Comparison of ENCODE assay signal across 10 cellular contexts in the genomic region with DNA sequence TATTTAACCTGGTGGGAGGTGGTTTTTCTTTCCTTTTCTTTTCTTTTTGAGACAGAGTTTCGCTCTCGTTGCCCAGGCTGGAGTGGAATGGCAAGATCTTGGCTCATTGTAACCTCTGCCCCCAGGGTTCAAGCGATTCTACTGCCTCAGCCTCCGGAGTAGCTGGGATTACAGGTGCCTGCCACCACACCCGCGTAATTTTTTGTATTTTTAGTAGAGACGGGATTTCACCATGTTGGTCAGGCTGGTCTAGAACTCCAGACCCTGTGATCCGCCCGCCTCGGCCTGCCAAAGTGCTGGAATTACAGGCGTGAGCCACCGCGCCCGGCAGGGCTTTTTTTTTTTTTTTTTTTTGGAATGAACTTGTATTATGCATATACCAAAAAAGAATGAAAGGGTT. TPM values are rescaled to one million over a fixed set of nuclear protein-coding genes. Genes with fewer than 3 reads are reported as not detected.
A peak's percentile ranks its signal among the peaks of the same experiment; 100 is the strongest.
DNase-seq lines count a peak whose midpoint lies in the region; ATAC-seq and TF ChIP-seq lines count a peak whose summit lies in the region.
"Not testable (repeated sequence)": the region's sequence is repeated elsewhere in the genome, so short reads cannot be mapped to it uniquely, and the experiment has no call there.
"Had no signal": no experiment of that assay in that cellular context is flagged by ENCODE, and none has a peak within 500 bp of the region (broad histone marks: within the 10 kb centered on the region; RNA-seq: fewer than 3 reads in every experiment).

No MANE protein-coding gene starts in this region.

- peaks cover 43% of the 10 kb centered on the region for H3K4me1 Mint-ChIP-seq in CD4-positive, alpha-beta T cell (ENCODE audit: low read depth)
- H3K4me1 Mint-ChIP-seq in activated naive CD4-positive, alpha-beta T cell treated with anti-CD3 and anti-CD28 coated beads, Interleukin-2, amount 50 U/mL, for 24 hours = peaks cover 48% of the 10 kb centered on the region
- peaks cover 11 to 33% of the 10 kb centered on the region in 2 donors for H3K4me1 Mint-ChIP-seq in effector memory CD8-positive, alpha-beta T cell (ENCODE audit: low read depth in 2 of 2)
- H3K4me1 Mint-ChIP-seq in neural progenitor cell = peaks cover 27% of the 10 kb centered on the region

- H3K4me1 ChIP-seq in HUES48 (ENCODE audit: control insufficient read depth, insufficient read depth, low read length); SK-N-SH (ENCODE audit: control insufficient read depth in 1 of 2, insufficient read depth in 2 of 2, low read depth in 1 of 2, low read length in 1 of 2); iPS-18a (ENCODE audit: control insufficient read depth, low read depth, low read length); neural progenitor cell: not testable (repeated sequence)
- H3K4me1 ChIP-seq in thoracic aorta (ENCODE audit: control insufficient read depth in 1 of 2, low read depth in 2 of 2) = peaks cover 13 to 25% of the 10 kb centered on the region in 2 donors

- H3K36me3 Mint-ChIP-seq in CD4-positive, alpha-beta T cell (ENCODE audit: low read depth) = peaks cover 16% of the 10 kb centered on the region
- not testable (repeated sequence) for H3K36me3 Mint-ChIP-seq in activated naive CD4-positive, alpha-beta T cell treated with anti-CD3 and anti-CD28 coated beads, Interleukin-2, amount 50 U/mL, for 24 hours; neural progenitor cell
- H3K36me3 Mint-ChIP-seq in effector memory CD8-positive, alpha-beta T cell (ENCODE audit: insufficient read depth) = peaks cover 23% of the 10 kb centered on the region

- H3F3A ChIP-seq in SK-N-SH (replicated peaks; ENCODE audit: insufficient read depth) = not testable (repeated sequence)
- H3F3A ChIP-seq in neural progenitor cell (ENCODE audit: low read depth) = peaks cover 27% of the 10 kb centered on the region

- not testable (repeated sequence) for H3K9me3 ChIP-seq in CD4-positive, alpha-beta T cell (ENCODE audit: control insufficient read depth, low read length); HUES48 (ENCODE audit: control insufficient read depth, insufficient read depth, low read length); SK-N-SH; iPS-18a (ENCODE audit: control insufficient read depth, low read depth, low read length); neural progenitor cell (ENCODE audit: low read depth); thoracic aorta

- H3K27me3 Mint-ChIP-seq in CD4-positive, alpha-beta T cell; activated naive CD4-positive, alpha-beta T cell treated with anti-CD3 and anti-CD28 coated beads, Interleukin-2, amount 50 U/mL, for 24 hours; effector memory CD8-positive, alpha-beta T cell: not testable (repeated sequence)
- peaks cover 11% of the 10 kb centered on the region for H3K27me3 Mint-ChIP-seq in neural progenitor cell (ENCODE audit: insufficient read depth, low read depth)

- 52% methylated on average over 14 of the region's 14 CpGs for WGBS in SK-N-SH (ENCODE audit: low lambda C conversion rate)

- H3K4me3 ChIP-seq in HUES48 (ENCODE audit: low read depth, low read length) (peak overlapping the region; percentile 77), SK-N-SH (ENCODE audit: low read depth in 2 of 2, low read length in 1 of 2) (peak overlapping the region; percentile 69 to 94), iPS-18a (ENCODE audit: low read length) (peak overlapping the region; percentile 68), neural progenitor cell (peak overlapping the region; percentile 72), thoracic aorta (peak overlapping the region; percentile 90)

- H3K9me2 ChIP-seq in SK-N-SH = not testable (repeated sequence)

- not testable (repeated sequence) for H3K27me3 ChIP-seq in CD4-positive, alpha-beta T cell (ENCODE audit: control insufficient read depth, insufficient read depth, low read length); HUES48 (ENCODE audit: control insufficient read depth, insufficient read depth, low read length); SK-N-SH (ENCODE audit: insufficient read depth); iPS-18a (ENCODE audit: control insufficient read depth, insufficient read depth, low read length); neural progenitor cell; thoracic aorta (replicated peaks; ENCODE audit: insufficient read depth)

- H3K9ac ChIP-seq in HUES48 (ENCODE audit: low read depth, low read length) = not testable (repeated sequence)
- peak overlapping the region; percentile 89 for H3K9ac ChIP-seq in SK-N-SH
- H3K9ac ChIP-seq in iPS-18a (ENCODE audit: low read length) = peak overlapping the region; percentile 86
- H3K9ac ChIP-seq in neural progenitor cell = peak overlapping the region; percentile 47

- H3K9me3 Mint-ChIP-seq in CD4-positive, alpha-beta T cell; activated naive CD4-positive, alpha-beta T cell treated with anti-CD3 and anti-CD28 coated beads, Interleukin-2, amount 50 U/mL, for 24 hours; effector memory CD8-positive, alpha-beta T cell; neural progenitor cell: not testable (repeated sequence)

- peak overlapping the region; percentile 77; the same call in 1 of the 2 replicates for H2AFZ ChIP-seq in SK-N-SH (ENCODE audit: low read depth)
- not testable (repeated sequence) for H2AFZ ChIP-seq in neural progenitor cell (replicated peaks)

- ATAC-seq in CD4-positive, alpha-beta T cell (ENCODE audit: poor library complexity); effector memory CD8-positive, alpha-beta T cell (replicated peaks); thoracic aorta (ENCODE audit: insufficient number of reproducible peaks, low FRiP score, low read depth): not testable (repeated sequence)

- CTCF ChIA-PET in CD4-positive, alpha-beta T cell (lab: Charles Lee) = interaction anchor here (1.6 kb wide), 1 partner anchor 32 kb away, joined by 5 read pairs; no protein-coding TSS in a partner anchor
- CTCF ChIA-PET in SK-N-SH (lab: Yijun Ruan, JAX) = interaction anchor here (0.8 to 2.8 kb wide), 2 partner anchors 32 kb away, joined by 4 to 9 read pairs; no protein-coding TSS in a partner anchor

- POLR2A ChIA-PET in CD4-positive, alpha-beta T cell (lab: Charles Lee); SK-N-SH (lab: Yijun Ruan, JAX): not testable (repeated sequence)

- peaks cover 77% of the 10 kb centered on the region for H3K79me2 ChIP-seq in SK-N-SH (ENCODE audit: insufficient read depth)
- H3K79me2 ChIP-seq in neural progenitor cell (ENCODE audit: low read depth) = peaks cover 48% of the 10 kb centered on the region

- not testable (repeated sequence) for H3K27ac ChIP-seq in CD4-positive, alpha-beta T cell (ENCODE audit: low read depth, low read length); HUES48 (ENCODE audit: low read depth, low read length); SK-N-SH (ENCODE audit: low read depth in 2 of 2, low read length in 1 of 2); iPS-18a (ENCODE audit: low read length); neural progenitor cell; thoracic aorta

- peak overlapping the region; percentile 88 for H3K27ac Mint-ChIP-seq in CD4-positive, alpha-beta T cell
- peak overlapping the region; percentile 98 for H3K27ac Mint-ChIP-seq in activated naive CD4-positive, alpha-beta T cell treated with anti-CD3 and anti-CD28 coated beads, Interleukin-2, amount 50 U/mL, for 24 hours
- not testable (repeated sequence) for H3K27ac Mint-ChIP-seq in effector memory CD8-positive, alpha-beta T cell; neural progenitor cell

- not testable (repeated sequence) for TF ChIP-seq EP300 in SK-N-SH (IDR thresholded peaks at IDR 0.05; ENCODE audit: borderline replicate concordance in 1 of 2, low read depth in 1 of 2, low read length in 1 of 2)

- intact Hi-C loops in CD4-positive, alpha-beta T cell (cut with DNase I, micrococcal nuclease) = loop anchor here (1.0 to 5.0 kb wide), 3 partner anchors 82 to 458 kb away; a partner anchor contains a TSS

- H4K20me1 ChIP-seq in SK-N-SH (ENCODE audit: insufficient read depth); neural progenitor cell (ENCODE audit: low read depth): not testable (repeated sequence)

- DNase-seq in CD4-positive, alpha-beta T cell; SK-N-SH; effector memory CD8-positive, alpha-beta T cell; neural progenitor cell (ENCODE audit: low spot score); thoracic aorta (ENCODE audit: low spot score): not testable (repeated sequence)

- H3K36me3 ChIP-seq in HUES48 (ENCODE audit: control insufficient read depth, insufficient read depth, low read length); SK-N-SH (replicated peaks in 1 of 2; ENCODE audit: control insufficient read depth in 1 of 2, insufficient read depth in 2 of 2, low read length in 1 of 2); iPS-18a (ENCODE audit: control insufficient read depth, low read depth, low read length); neural progenitor cell; thoracic aorta: not testable (repeated sequence)

- not testable (repeated sequence) for TF ChIP-seq CTCF in CD4-positive, alpha-beta T cell (IDR thresholded peaks at IDR 0.05); SK-N-SH (IDR thresholded peaks at IDR 0.05); neural progenitor cell (IDR thresholded peaks at IDR 0.05); thoracic aorta (IDR thresholded peaks at IDR 0.05)

- H3K4me2 ChIP-seq in SK-N-SH = peak overlapping the region; percentile 88
- H3K4me2 ChIP-seq in neural progenitor cell = peak overlapping the region; percentile 96

- TF ChIP-seq RAD21 in SK-N-SH (IDR thresholded peaks at IDR 0.05; ENCODE audit: low read length) = not testable (repeated sequence)

- H3K4me3 Mint-ChIP-seq in CD4-positive, alpha-beta T cell = peak overlapping the region; percentile 94
- peak overlapping the region; percentile 99 for H3K4me3 Mint-ChIP-seq in activated naive CD4-positive, alpha-beta T cell treated with anti-CD3 and anti-CD28 coated beads, Interleukin-2, amount 50 U/mL, for 24 hours
- peak overlapping the region; percentile 97 to 98 for H3K4me3 Mint-ChIP-seq in effector memory CD8-positive, alpha-beta T cell
- peak overlapping the region; percentile 98 for H3K4me3 Mint-ChIP-seq in neural progenitor cell

RNA-seq across cellular contexts. Expression of a gene that starts 1.1 kb away (rescaled TPM):
- 10 to 100 TPM; 26.0 to 28.9 TPM for total RNA-seq in CD4-positive, alpha-beta T cell
- polyA plus RNA-seq in SK-N-SH (2012; rRNA removed) = 27.2 and 33.7 TPM in 2 replicates
- polyA plus RNA-seq in SK-N-SH (2012; cell fraction: cytosol; rRNA removed) = 24.0 and 27.7 TPM in 2 replicates
- 36.5 and 55.0 TPM in 2 replicates for polyA plus RNA-seq in SK-N-SH (2012; cell fraction: nucleus; rRNA removed)
- total RNA-seq in neural progenitor cell (ENCODE audit: low replicate concordance) (88.6 and 94.9 TPM in 2 replicates), thoracic aorta (10 to 100 TPM; 20.7 to 34.0 TPM)

RNA-seq across cellular contexts. Expression of a gene that starts 1.2 kb away (rescaled TPM):
- total RNA-seq in CD4-positive, alpha-beta T cell = 1 to 10 TPM; 6.7 to 8.0 TPM
- polyA plus RNA-seq in SK-N-SH (2012; rRNA removed) = 9.7 and 11.7 TPM in 2 replicates
- polyA plus RNA-seq in SK-N-SH (2012; cell fraction: cytosol; rRNA removed) = 7.4 and 8.1 TPM in 2 replicates
- polyA plus RNA-seq in SK-N-SH (2012; cell fraction: nucleus; rRNA removed) = 16.4 and 27.5 TPM in 2 replicates
- total RNA-seq in neural progenitor cell (ENCODE audit: low replicate concordance) (25.4 and 30.7 TPM in 2 replicates), thoracic aorta (10 to 100 TPM in 1 of 2 donors, 1 to 10 TPM in 1; 8.1 to 14.7 TPM)

RNA-seq across cellular contexts. Expression of a gene that starts 29.7 kb away (rescaled TPM):
- not detected for total RNA-seq in CD4-positive, alpha-beta T cell
- polyA plus RNA-seq in SK-N-SH (2012; rRNA removed) = not detected in 2 replicates
- polyA plus RNA-seq in SK-N-SH (2012; cell fraction: cytosol; rRNA removed) = not detected in 2 replicates
- not detected in 2 replicates for polyA plus RNA-seq in SK-N-SH (2012; cell fraction: nucleus; rRNA removed)
- total RNA-seq in neural progenitor cell (ENCODE audit: low replicate concordance) (not detected in 2 replicates), thoracic aorta (not detected)
- total RNA-seq: LHCN-M2, mesenteric fat pad had no signal
